23 cellular contexts compared by ENCODE assay signal in genomic region chr4:179762840-179763239, GRCh38.
"Had no signal": no experiment of that assay in that cellular context is flagged by ENCODE, and none has a peak within 500 bp of the region (broad histone marks: within the 10 kb centered on the region; RNA-seq: fewer than 3 reads in every experiment).

No MANE protein-coding gene starts in this region.

- H3K4me1 ChIP-seq: foreskin keratinocyte, parathyroid adenoma, prostate gland, right lobe of liver, suprapubic skin, thyroid gland, upper lobe of left lung, uterus had no signal

- H3K27ac ChIP-seq: foreskin keratinocyte, hepatocyte, parathyroid adenoma, prostate gland, right lobe of liver, suprapubic skin, thyroid gland, upper lobe of left lung, uterus had no signal

- H3K9me3 ChIP-seq: prostate gland, right lobe of liver, thyroid gland, upper lobe of left lung, uterus had no signal

- H3K36me3 ChIP-seq: prostate gland, right lobe of liver, suprapubic skin, thyroid gland, upper lobe of left lung, uterus had no signal

- H3K79me2 ChIP-seq: hepatocyte, parathyroid adenoma had no signal

- H3K9ac ChIP-seq: parathyroid adenoma had no signal

- H3K4me2 ChIP-seq: hepatocyte had no signal

- H2AFZ ChIP-seq: hepatocyte, parathyroid adenoma had no signal

- H3K27me3 ChIP-seq: foreskin keratinocyte, hepatocyte, right lobe of liver, suprapubic skin, thyroid gland, upper lobe of left lung, uterus had no signal

- DNase-seq: effector CD4-positive, alpha-beta T cell; endodermal cell; erythroblast; foreskin keratinocyte; kidney; left colon; left ventricle myocardium superior; mesendoderm; naive thymus-derived CD4-positive, alpha-beta T cell; nephron progenitor cell; right lobe of liver; stimulated activated CD4-positive, alpha-beta T cell treated with anti-CD3 and anti-CD28 coated beads, Interleukin-4, amount 100 ng/mL, for 1 hour; stimulated activated CD8-positive, alpha-beta memory T cell treated with anti-CD3 and anti-CD28 coated beads, Interleukin-4, amount 100 ng/mL, for 48 hours; stimulated activated naive CD8-positive, alpha-beta T cell treated with anti-CD3 and anti-CD28 coated beads, Interleukin-15, Interleukin-2, amounts not matched to agents 100 U/mL and 50 U/mL, for 24 hours; thyroid gland; upper lobe of left lung; uterus had no signal

- H3K4me3 ChIP-seq: hepatocyte, lung, prostate gland, right lobe of liver, suprapubic skin, thyroid gland, upper lobe of left lung, uterus had no signal

- ATAC-seq: foreskin keratinocyte; left colon; left ventricle myocardium superior; naive thymus-derived CD4-positive, alpha-beta T cell; right lobe of liver; stimulated activated effector memory CD8-positive, alpha-beta T cell treated with anti-CD3 and anti-CD28 coated beads, Interleukin-12 subunit alpha, Interleukin-12 subunit beta, amount 100 ng/mL, for 72 hours; stimulated activated naive CD8-positive, alpha-beta T cell treated with anti-CD3 and anti-CD28 coated beads, Interleukin-15, Interleukin-2, amounts not matched to agents 100 U/mL and 50 U/mL, for 24 hours had no signal
